Comparison of ENCODE assay signal across 18 cellular contexts in genomic region chr2:14148186-14148585, GRCh38.
DNase-seq lines count a peak whose midpoint lies in the region; ATAC-seq and TF ChIP-seq lines count a peak whose summit lies in the region.
"Had no signal": no experiment of that assay in that cellular context is flagged by ENCODE, and none has a peak within 500 bp of the region (broad histone marks: within the 10 kb centered on the region; RNA-seq: fewer than 3 reads in every experiment).

No MANE protein-coding gene starts in this region.

- TF ChIP-seq CTCF in RWPE2 (IDR thresholded peaks at IDR 0.05; ENCODE audit: poor library complexity, severe bottlenecking) (no peak), epithelial cell of esophagus (IDR thresholded peaks at IDR 0.05; ENCODE audit: insufficient read depth, low read depth, low read length, missing control alignments) (no peak)

- H3K36me3 ChIP-seq in RWPE2 (ENCODE audit: low read depth): no peaks in the 10 kb centered on the region
- H3K36me3 ChIP-seq: HAP-1 had no signal

- peak; percentile 41; the same call in 1 of the 3 replicates for ATAC-seq in RWPE2 (ENCODE audit: low read depth)
- ATAC-seq in HG02981 (IDR thresholded peaks at IDR 0.05; ENCODE audit: unreplicated experiment): no peak

- H3K4me3 ChIP-seq in RWPE2 (ENCODE audit: severe bottlenecking) (no peak overlapping the region), epithelial cell of esophagus (ENCODE audit: low read length) (no peak overlapping the region)
- H3K4me3 ChIP-seq: GM23248, HAP-1 had no signal

- H3K4me1 ChIP-seq in RWPE2 (ENCODE audit: insufficient read depth, poor library complexity, severe bottlenecking): peaks cover 8% of the 10 kb centered on the region
- H3K4me1 ChIP-seq: HAP-1 had no signal

- DNase-seq in COR-L47 (lab: John Stamatoyannopoulos, UW): peak; percentile 5
- peak; percentile 55 for DNase-seq in HS-27A (ENCODE audit: low read depth)
- no peak for DNase-seq in RWPE2 (ENCODE audit: low spot score)
- DNase-seq in epithelial cell of esophagus (ENCODE audit: low read depth): peak; percentile 29
- no peak for DNase-seq in kidney tubule cell (ENCODE audit: low spot score)
- DNase-seq in NCI-H128 (lab: John Stamatoyannopoulos, UW; ENCODE audit: unreplicated experiment): no peak
- no peak for DNase-seq in SKM-1 treated with dmso at 0.1 percent for 144 hours (lab: John Stamatoyannopoulos, UW; ENCODE audit: unreplicated experiment)
- DNase-seq: C1 segment of cervical spinal cord; CD8-positive, alpha-beta memory T cell; GM23248; KBM-7; NCI-H1417 treated with DMSO at 0.1 percent for 48 hours; NCI-H187 treated with DMSO at 0.1 percent for 48 hours; NCI-H526 treated with DMSO at 0.1 percent for 48 hours; SW 1271; T-helper 2 cell had no signal

- no peaks in the 10 kb centered on the region for H3K9me3 ChIP-seq in RWPE2 (ENCODE audit: severe bottlenecking)
- H3K9me3 ChIP-seq: HAP-1 had no signal

- no peak overlapping the region for H3K27ac ChIP-seq in RWPE2 (ENCODE audit: poor library complexity, severe bottlenecking)
- H3K27ac ChIP-seq: GM23248 had no signal

- no peaks in the 10 kb centered on the region for H3K27me3 ChIP-seq in RWPE2 (ENCODE audit: insufficient read depth, poor library complexity, severe bottlenecking)

Comparison
In these comparisons a context has a peak if more than half of its experiments do, and no peak if none do; other contexts are left out.
1. DNase-seq: peak in COR-L47 (single experiment), HS-27A (single experiment) and epithelial cell of esophagus (single experiment); none in RWPE2 (single experiment), kidney tubule cell (single experiment), NCI-H128 (single experiment) and SKM-1 treated with dmso at 0.1 percent for 144 hours (single experiment).